19 cellular contexts compared by ENCODE assay signal in the genomic region with DNA sequence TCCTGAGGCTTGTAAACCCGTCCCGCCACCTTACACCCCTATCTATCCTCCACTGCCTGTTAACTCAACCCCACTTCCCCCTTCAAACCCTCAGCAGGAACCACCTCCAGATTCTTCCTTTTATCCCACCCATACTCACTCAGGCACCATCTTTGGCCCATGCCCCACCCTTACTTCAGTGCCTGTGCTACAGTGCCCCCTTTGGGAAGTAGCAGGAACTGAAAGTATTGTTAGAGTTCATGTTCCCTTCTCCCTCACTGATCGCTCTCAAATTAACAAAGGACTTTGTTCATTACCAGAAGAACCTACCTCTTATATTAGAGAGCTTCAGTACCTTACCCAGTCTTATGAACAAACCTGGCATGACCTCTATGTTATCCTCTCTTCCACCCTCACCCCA.
DNase-seq lines count a peak whose midpoint lies in the region; ATAC-seq and TF ChIP-seq lines count a peak whose summit lies in the region.
"Had no signal": no experiment of that assay in that cellular context is flagged by ENCODE, and none has a peak within 500 bp of the region (broad histone marks: within the 10 kb centered on the region; RNA-seq: fewer than 3 reads in every experiment).

No MANE protein-coding gene starts in this region.

- in situ Hi-C loops in GM23248 (cut with MboI), result no loop called here

- H3F3A ChIP-seq in GM23338 (replicated peaks; ENCODE audit: low read depth) (no peaks in the 10 kb centered on the region), PC-9 (ENCODE audit: insufficient read depth, low read depth) (no peaks in the 10 kb centered on the region), GM23248 (ENCODE audit: insufficient read depth) (no peaks in the 10 kb centered on the region)

- no peaks in the 10 kb centered on the region for H3K9me2 ChIP-seq in GM23338 (ENCODE audit: insufficient read depth)
- H3K9me2 ChIP-seq in PC-9 (ENCODE audit: insufficient read depth), result no peaks in the 10 kb centered on the region; the same call in 1 of the 2 replicates
- H3K9me2 ChIP-seq in GM23248 (ENCODE audit: insufficient read depth), result no peaks in the 10 kb centered on the region

- H3K36me3 Mint-ChIP-seq in GM23338 (ENCODE audit: low read depth), result no peaks in the 10 kb centered on the region
- H3K36me3 Mint-ChIP-seq: natural killer cell treated with Interleukin-12 subunit alpha and Interleukin-12 subunit beta and Interleukin-15 and Interleukin-18, amount 100 ng/mL, for 72 hours had no signal

- H3K79me2 ChIP-seq in GM23338 (replicated peaks; ENCODE audit: insufficient read depth), result no peaks in the 10 kb centered on the region
- H3K79me2 ChIP-seq in PC-9 (ENCODE audit: low read depth), result no peaks in the 10 kb centered on the region
- no peaks in the 10 kb centered on the region for H3K79me2 ChIP-seq in GM23248 (ENCODE audit: insufficient read depth)

- H3K4me1 ChIP-seq in GM23338 (ENCODE audit: insufficient read depth) (no peaks in the 10 kb centered on the region), PC-9 (replicated peaks; ENCODE audit: insufficient read depth) (no peaks in the 10 kb centered on the region), GM23248 (ENCODE audit: insufficient read depth) (no peaks in the 10 kb centered on the region)
- H3K4me1 ChIP-seq: BLaER1, heart right ventricle had no signal

- no peak overlapping the region for H2AFZ ChIP-seq in GM23338
- no peak overlapping the region for H2AFZ ChIP-seq in PC-9
- no peak overlapping the region for H2AFZ ChIP-seq in GM23248

- POLR2A ChIA-PET in PC-9 (lab: Charles Lee; ENCODE audit: unreplicated experiment), result no interaction called here

- BruUV-seq in PC-9 (replicated peaks; lab: Mats Ljungman, UMichigan), result no TSS peak

- no peaks in the 10 kb centered on the region for H3K4me1 Mint-ChIP-seq in GM23338

- peaks cover 3% of the 10 kb centered on the region; the same call in 2 of the 3 replicates for H3K9me3 Mint-ChIP-seq in GM23338
- H3K9me3 Mint-ChIP-seq: activated T-cell treated with anti-CD3 and anti-CD28 coated beads, Interleukin-2, amount 50 U/mL, for 24 hours had no signal

- CTCF ChIA-PET in PC-9 (lab: Charles Lee), result no interaction called here

- no peak overlapping the region for H3K4me3 Mint-ChIP-seq in GM23338
- H3K4me3 Mint-ChIP-seq: activated T-cell treated with anti-CD3 and anti-CD28 coated beads, Interleukin-2, amount 50 U/mL, for 24 hours; natural killer cell treated with Interleukin-12 subunit alpha and Interleukin-12 subunit beta and Interleukin-15 and Interleukin-18, amount 100 ng/mL, for 72 hours had no signal

- no peak overlapping the region for H3K27ac ChIP-seq in C4-2B
- no peak overlapping the region for H3K27ac ChIP-seq in GM23338 (ENCODE audit: low read depth)
- H3K27ac ChIP-seq in PC-9, result no peak overlapping the region
- H3K27ac ChIP-seq in GM23248, result no peak overlapping the region
- H3K27ac ChIP-seq: BLaER1, heart right ventricle, VCaP had no signal

- ATAC-seq in GM23338, result no peak
- no peak for ATAC-seq in GM21447 (IDR thresholded peaks at IDR 0.05; ENCODE audit: unreplicated experiment)
- no peak for ATAC-seq in GM21528 (IDR thresholded peaks at IDR 0.05; ENCODE audit: low FRiP score, unreplicated experiment)
- ATAC-seq: heart right ventricle; natural killer cell treated with Interleukin-12 subunit alpha and Interleukin-12 subunit beta and Interleukin-15 and Interleukin-18, amount 100 ng/mL, for 72 hours had no signal

- TF ChIP-seq CTCF in C4-2B (conservative IDR thresholded peaks at IDR 0.05) (peak; percentile 48), GM23338 (conservative IDR thresholded peaks at IDR 0.05; ENCODE audit: low read depth in 2 of 2) (peak; percentile 62 to 71), PC-9 (conservative IDR thresholded peaks at IDR 0.05) (0 out of 2 replicates have a peak, but pooled peaks have one; percentile 24), fibroblast of mammary gland (conservative IDR thresholded peaks at IDR 0.05; ENCODE audit: control insufficient read depth, insufficient read depth, low read depth, low read length) (peak; percentile 40)

- H3K9me3 ChIP-seq in PC-9 (ENCODE audit: insufficient read depth, low read depth) (no peaks in the 10 kb centered on the region), GM23248 (ENCODE audit: low read depth) (no peaks in the 10 kb centered on the region)
- H3K9me3 ChIP-seq: BLaER1, heart right ventricle had no signal

- H3K27ac Mint-ChIP-seq in GM23338, result no peak overlapping the region
- H3K27ac Mint-ChIP-seq: activated T-cell treated with anti-CD3 and anti-CD28 coated beads, Interleukin-2, amount 50 U/mL, for 24 hours; natural killer cell treated with Interleukin-12 subunit alpha and Interleukin-12 subunit beta and Interleukin-15 and Interleukin-18, amount 100 ng/mL, for 72 hours had no signal

- H3K27me3 Mint-ChIP-seq in GM23338 (ENCODE audit: insufficient read depth, low read depth, poor library complexity), result no peaks in the 10 kb centered on the region

- 96 to 98% methylated on average over 3 of the region's 3 CpGs for WGBS in GM23248 (ENCODE audit: low coverage in 1 of 2, low lambda C conversion rate in 2 of 2, missing lambda C conversion rate in 2 of 2), 2 experiments

- H3K27me3 ChIP-seq in GM23338 (ENCODE audit: insufficient read depth) (no peaks in the 10 kb centered on the region), PC-9 (ENCODE audit: insufficient read depth, low read depth) (no peaks in the 10 kb centered on the region), GM23248 (replicated peaks; ENCODE audit: insufficient read depth) (no peaks in the 10 kb centered on the region)
- H3K27me3 ChIP-seq: BLaER1, heart right ventricle had no signal

- H3K4me2 ChIP-seq in GM23338 (no peak overlapping the region), PC-9 (no peak overlapping the region), GM23248 (ENCODE audit: unreplicated experiment) (no peak overlapping the region)
- H3K4me2 ChIP-seq: BLaER1 had no signal

- H4K20me1 ChIP-seq in GM23338 (replicated peaks; ENCODE audit: insufficient read depth) (no peaks in the 10 kb centered on the region), PC-9 (ENCODE audit: insufficient read depth) (no peaks in the 10 kb centered on the region), GM23248 (ENCODE audit: insufficient read depth) (no peaks in the 10 kb centered on the region)
- H4K20me1 ChIP-seq: BLaER1 had no signal

- H3K36me3 ChIP-seq in GM23338 (ENCODE audit: insufficient read depth) (no peaks in the 10 kb centered on the region), PC-9 (ENCODE audit: low read depth) (no peaks in the 10 kb centered on the region), GM23248 (ENCODE audit: low read depth) (no peaks in the 10 kb centered on the region)
- H3K36me3 ChIP-seq: BLaER1, heart right ventricle had no signal

- no peak overlapping the region for H3K9ac ChIP-seq in GM23248
- H3K9ac ChIP-seq: BLaER1 had no signal

- intact Hi-C loops in PC-9 (cut with micrococcal nuclease; ENCODE audit: unreplicated experiment), result no loop called here

- DNase-seq in GM23338 (ENCODE audit: low spot score) (peak; percentile 30), PC-9 (no peak), fibroblast of mammary gland (ENCODE audit: low read depth) (no peak), NCI-H1105 treated with DMSO at 0.1 percent for 48 hours (lab: John Stamatoyannopoulos, UW) (no peak), GM23248 (no peak)
- DNase-seq: activated T-cell treated with anti-CD3 and anti-CD28 coated beads, Interleukin-2, amount 50 U/mL, for 24 hours; amniotic stem cell; effector CD4-positive, alpha-beta T cell; GDM1; heart right ventricle; NCI-H187; NCI-H748 treated with DMSO at 0.1 percent for 48 hours; SHP77 treated with DMSO at 0.1 percent for 48 hours had no signal

- H3K4me3 ChIP-seq in GM23338 (no peak overlapping the region), PC-9 (no peak overlapping the region), fibroblast of mammary gland (ENCODE audit: control insufficient read depth, low read depth, low read length) (no peak overlapping the region), GM23248 (no peak overlapping the region)
- H3K4me3 ChIP-seq: BLaER1, heart right ventricle had no signal

TF ChIP-seq in GM23338, 12 proteins besides CTCF, POLR2A, EP300 and RAD21 (continues in another document):
- TF ChIP-seq ZNF114 (CRISPR knock-in tag; IDR thresholded peaks at IDR 0.05), result no peak
- TF ChIP-seq, protein P1, sequence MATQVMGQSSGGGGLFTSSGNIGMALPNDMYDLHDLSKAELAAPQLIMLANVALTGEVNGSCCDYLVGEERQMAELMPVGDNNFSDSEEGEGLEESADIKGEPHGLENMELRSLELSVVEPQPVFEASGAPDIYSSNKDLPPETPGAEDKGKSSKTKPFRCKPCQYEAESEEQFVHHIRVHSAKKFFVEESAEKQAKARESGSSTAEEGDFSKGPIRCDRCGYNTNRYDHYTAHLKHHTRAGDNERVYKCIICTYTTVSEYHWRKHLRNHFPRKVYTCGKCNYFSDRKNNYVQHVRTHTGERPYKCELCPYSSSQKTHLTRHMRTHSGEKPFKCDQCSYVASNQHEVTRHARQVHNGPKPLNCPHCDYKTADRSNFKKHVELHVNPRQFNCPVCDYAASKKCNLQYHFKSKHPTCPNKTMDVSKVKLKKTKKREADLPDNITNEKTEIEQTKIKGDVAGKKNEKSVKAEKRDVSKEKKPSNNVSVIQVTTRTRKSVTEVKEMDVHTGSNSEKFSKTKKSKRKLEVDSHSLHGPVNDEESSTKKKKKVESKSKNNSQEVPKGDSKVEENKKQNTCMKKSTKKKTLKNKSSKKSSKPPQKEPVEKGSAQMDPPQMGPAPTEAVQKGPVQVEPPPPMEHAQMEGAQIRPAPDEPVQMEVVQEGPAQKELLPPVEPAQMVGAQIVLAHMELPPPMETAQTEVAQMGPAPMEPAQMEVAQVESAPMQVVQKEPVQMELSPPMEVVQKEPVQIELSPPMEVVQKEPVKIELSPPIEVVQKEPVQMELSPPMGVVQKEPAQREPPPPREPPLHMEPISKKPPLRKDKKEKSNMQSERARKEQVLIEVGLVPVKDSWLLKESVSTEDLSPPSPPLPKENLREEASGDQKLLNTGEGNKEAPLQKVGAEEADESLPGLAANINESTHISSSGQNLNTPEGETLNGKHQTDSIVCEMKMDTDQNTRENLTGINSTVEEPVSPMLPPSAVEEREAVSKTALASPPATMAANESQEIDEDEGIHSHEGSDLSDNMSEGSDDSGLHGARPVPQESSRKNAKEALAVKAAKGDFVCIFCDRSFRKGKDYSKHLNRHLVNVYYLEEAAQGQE (IDR thresholded peaks at IDR 0.05; ENCODE audit: unreplicated experiment), result no peak
- TF ChIP-seq, protein P2, sequence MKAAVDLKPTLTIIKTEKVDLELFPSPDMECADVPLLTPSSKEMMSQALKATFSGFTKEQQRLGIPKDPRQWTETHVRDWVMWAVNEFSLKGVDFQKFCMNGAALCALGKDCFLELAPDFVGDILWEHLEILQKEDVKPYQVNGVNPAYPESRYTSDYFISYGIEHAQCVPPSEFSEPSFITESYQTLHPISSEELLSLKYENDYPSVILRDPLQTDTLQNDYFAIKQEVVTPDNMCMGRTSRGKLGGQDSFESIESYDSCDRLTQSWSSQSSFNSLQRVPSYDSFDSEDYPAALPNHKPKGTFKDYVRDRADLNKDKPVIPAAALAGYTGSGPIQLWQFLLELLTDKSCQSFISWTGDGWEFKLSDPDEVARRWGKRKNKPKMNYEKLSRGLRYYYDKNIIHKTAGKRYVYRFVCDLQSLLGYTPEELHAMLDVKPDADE (IDR thresholded peaks at IDR 0.05), result no peak
- no peak for TF ChIP-seq STAT1 (IDR thresholded peaks at IDR 0.05; ENCODE audit: unreplicated experiment)
- no peak for TF ChIP-seq CREB1 (CRISPR knock-in tag; IDR thresholded peaks at IDR 0.05; ENCODE audit: low read depth)
